24 cellular contexts compared by ENCODE assay signal in the genomic region with DNA sequence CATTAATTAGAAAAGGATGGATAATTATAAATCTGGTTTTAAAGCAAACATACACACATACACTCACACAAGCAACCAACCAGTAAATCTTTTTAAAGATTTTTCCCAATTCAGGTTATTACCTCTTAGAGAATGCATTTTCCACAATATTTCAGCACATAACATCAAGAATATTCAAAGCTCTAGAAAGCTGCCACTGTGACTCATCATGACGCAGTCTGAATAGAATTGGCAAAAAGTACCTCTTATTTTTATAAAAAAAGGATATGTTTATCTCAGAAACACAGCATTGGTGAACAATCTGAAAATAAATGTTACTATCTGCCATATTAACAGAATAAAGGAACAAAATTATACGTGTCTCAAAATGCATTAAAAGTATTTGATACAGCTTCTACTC. TPM values are rescaled to one million over a fixed set of nuclear protein-coding genes. Genes with fewer than 3 reads are reported as not detected.
DNase-seq lines count a peak whose midpoint lies in the region; ATAC-seq and TF ChIP-seq lines count a peak whose summit lies in the region.
"Had no signal": no experiment of that assay in that cellular context is flagged by ENCODE, and none has a peak within 500 bp of the region (broad histone marks: within the 10 kb centered on the region; RNA-seq: fewer than 3 reads in every experiment).

No MANE protein-coding gene starts in this region.

- no peak for TF ChIP-seq CTCF in SK-N-SH (IDR thresholded peaks at IDR 0.05)
- TF ChIP-seq CTCF in WTC11 (IDR thresholded peaks at IDR 0.05) = no peak

- no peaks in the 10 kb centered on the region for H3K9me3 ChIP-seq in SK-N-SH
- H3K9me3 ChIP-seq: MG63, transverse colon had no signal

- 17% methylated on average over 2 of the region's 2 CpGs for WGBS in SK-N-SH (ENCODE audit: low lambda C conversion rate)

- H3K4me1 Mint-ChIP-seq in WTC11 = peaks cover 27% of the 10 kb centered on the region
- H3K4me1 Mint-ChIP-seq: central memory CD8-positive, alpha-beta T cell had no signal

- H3K27me3 ChIP-seq in SK-N-SH (ENCODE audit: insufficient read depth) = 0 out of 2 replicates have a peak, but pooled peaks cover 8% of the 10 kb centered on the region
- H3K27me3 ChIP-seq: MG63, transverse colon had no signal

- H3K27me3 Mint-ChIP-seq in WTC11 (ENCODE audit: low read depth) = no peaks in the 10 kb centered on the region
- H3K27me3 Mint-ChIP-seq: activated naive CD8-positive, alpha-beta T cell treated with anti-CD3 and anti-CD28 coated beads, Interleukin-2, amount 50 U/mL, for 24 hours; central memory CD8-positive, alpha-beta T cell; naive B cell had no signal

- peak overlapping the region in 1 of 2 experiments; percentile 59; a peak in 2 of 4 replicates for H3K27ac ChIP-seq in SK-N-SH (ENCODE audit: low read depth in 2 of 2, low read length in 1 of 2)
- H3K27ac ChIP-seq: transverse colon had no signal

- TF ChIP-seq RAD21 in SK-N-SH (IDR thresholded peaks at IDR 0.05; ENCODE audit: low read length) = no peak

- no peaks in the 10 kb centered on the region for H3K79me2 ChIP-seq in SK-N-SH (ENCODE audit: insufficient read depth)

- no peak overlapping the region for H3K4me2 ChIP-seq in SK-N-SH

- no peaks in the 10 kb centered on the region for H4K20me1 ChIP-seq in SK-N-SH (ENCODE audit: insufficient read depth)

- DNase-seq in GM03348 (ENCODE audit: low spot score) = peak; percentile 27
- DNase-seq in SK-N-SH = no peak
- DNase-seq in dermis blood vessel endothelial cell = peak; percentile 27
- DNase-seq in myocyte (ENCODE audit: low read depth) = peak; percentile 13
- no peak for DNase-seq in WTC11 (ENCODE audit: low spot score)
- DNase-seq in C1 segment of cervical spinal cord (lab: John Stamatoyannopoulos, UW) = no peak
- DNase-seq in activated naive CD4-positive, alpha-beta T cell treated with anti-CD3 and anti-CD28 coated beads, Interleukin-2, amount 50 U/mL, for 16 hours = no peak
- DNase-seq: activated CD4-positive, alpha-beta T cell treated with anti-CD3 and anti-CD28 coated beads for 4 hours; activated naive CD8-positive, alpha-beta T cell treated with anti-CD3 and anti-CD28 coated beads, Interleukin-2, amount 50 U/mL, for 24 hours; DND-41; effector memory CD4-positive, alpha-beta T cell; foreskin melanocyte; GOT3; hippocampal formation; MG63; naive B cell; NCI-H1694; stimulated activated naive CD4-positive, alpha-beta T cell treated with Interleukin-2 at 50 U/mL for 16 hours; transverse colon had no signal

- no peak for ATAC-seq in WTC11
- no peak for ATAC-seq in HG02870 (IDR thresholded peaks at IDR 0.05; ENCODE audit: unreplicated experiment)
- ATAC-seq: activated naive CD8-positive, alpha-beta T cell treated with anti-CD3 and anti-CD28 coated beads, Interleukin-2, amount 50 U/mL, for 24 hours; HepG2; sciatic nerve had no signal

- H3K4me1 ChIP-seq in SK-N-SH (ENCODE audit: control insufficient read depth in 1 of 2, insufficient read depth in 2 of 2, low read depth in 1 of 2, low read length in 1 of 2) = no peaks in the 10 kb centered on the region

- no peaks in the 10 kb centered on the region for H3K9me2 ChIP-seq in SK-N-SH

- CTCF ChIA-PET in SK-N-SH (lab: Yijun Ruan, JAX) (interaction anchor here (1.1 to 1.2 kb wide), 2 partner anchors 8 to 137 kb away, joined by 3 to 4 read pairs; no protein-coding TSS in a partner anchor), WTC11 (lab: Charles Lee) (interaction anchor here (0.6 kb wide), 1 partner anchor 74 kb away, joined by 5 read pairs; no protein-coding TSS in a partner anchor)

- H3K9ac ChIP-seq in SK-N-SH = no peak overlapping the region

- POLR2A ChIA-PET in SK-N-SH (lab: Yijun Ruan, JAX) (no interaction called here), WTC11 (lab: Charles Lee) (no interaction called here)

- H3K27ac Mint-ChIP-seq in WTC11 = no peak overlapping the region
- H3K27ac Mint-ChIP-seq: activated naive CD8-positive, alpha-beta T cell treated with anti-CD3 and anti-CD28 coated beads, Interleukin-2, amount 50 U/mL, for 24 hours; naive B cell had no signal

- no peaks in the 10 kb centered on the region for H3K9me3 Mint-ChIP-seq in WTC11
- H3K9me3 Mint-ChIP-seq: activated naive CD8-positive, alpha-beta T cell treated with anti-CD3 and anti-CD28 coated beads, Interleukin-2, amount 50 U/mL, for 24 hours; central memory CD8-positive, alpha-beta T cell had no signal

- H3K4me3 ChIP-seq in SK-N-SH (ENCODE audit: low read depth in 2 of 2, low read length in 1 of 2) = no peak overlapping the region
- H3K4me3 ChIP-seq: lung, MG63, transverse colon had no signal

- no peaks in the 10 kb centered on the region for H3K36me3 Mint-ChIP-seq in WTC11
- H3K36me3 Mint-ChIP-seq: naive B cell had no signal

- H3F3A ChIP-seq in SK-N-SH (replicated peaks; ENCODE audit: insufficient read depth) = no peaks in the 10 kb centered on the region

- H2AFZ ChIP-seq in SK-N-SH (ENCODE audit: low read depth) = no peak overlapping the region

- TF ChIP-seq EP300 in SK-N-SH (IDR thresholded peaks at IDR 0.05; ENCODE audit: borderline replicate concordance in 1 of 2, low read depth in 1 of 2, low read length in 1 of 2) = no peak

- H3K36me3 ChIP-seq in SK-N-SH (replicated peaks in 1 of 2; ENCODE audit: control insufficient read depth in 1 of 2, insufficient read depth in 2 of 2, low read length in 1 of 2) = no peaks in the 10 kb centered on the region
- H3K36me3 ChIP-seq: MG63, transverse colon had no signal

- no peak overlapping the region for H3K4me3 Mint-ChIP-seq in WTC11
- H3K4me3 Mint-ChIP-seq: activated naive CD8-positive, alpha-beta T cell treated with anti-CD3 and anti-CD28 coated beads, Interleukin-2, amount 50 U/mL, for 24 hours; central memory CD8-positive, alpha-beta T cell; naive B cell had no signal

TF ChIP-seq in SK-N-SH, 30 proteins besides CTCF, POLR2A, EP300 and RAD21 (continues in another document):
- TF ChIP-seq EZH2phosphoT487 (IDR thresholded peaks at IDR 0.05; ENCODE audit: borderline replicate concordance, low read depth) = no peak
- TF ChIP-seq, protein P1, sequence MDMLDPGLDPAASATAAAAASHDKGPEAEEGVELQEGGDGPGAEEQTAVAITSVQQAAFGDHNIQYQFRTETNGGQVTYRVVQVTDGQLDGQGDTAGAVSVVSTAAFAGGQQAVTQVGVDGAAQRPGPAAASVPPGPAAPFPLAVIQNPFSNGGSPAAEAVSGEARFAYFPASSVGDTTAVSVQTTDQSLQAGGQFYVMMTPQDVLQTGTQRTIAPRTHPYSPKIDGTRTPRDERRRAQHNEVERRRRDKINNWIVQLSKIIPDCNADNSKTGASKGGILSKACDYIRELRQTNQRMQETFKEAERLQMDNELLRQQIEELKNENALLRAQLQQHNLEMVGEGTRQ (IDR thresholded peaks at IDR 0.05; ENCODE audit: borderline replicate concordance, low read depth, low read length) = no peak
- peak; percentile 52 for TF ChIP-seq JUND (IDR thresholded peaks at IDR 0.05)
- TF ChIP-seq, protein P2, sequence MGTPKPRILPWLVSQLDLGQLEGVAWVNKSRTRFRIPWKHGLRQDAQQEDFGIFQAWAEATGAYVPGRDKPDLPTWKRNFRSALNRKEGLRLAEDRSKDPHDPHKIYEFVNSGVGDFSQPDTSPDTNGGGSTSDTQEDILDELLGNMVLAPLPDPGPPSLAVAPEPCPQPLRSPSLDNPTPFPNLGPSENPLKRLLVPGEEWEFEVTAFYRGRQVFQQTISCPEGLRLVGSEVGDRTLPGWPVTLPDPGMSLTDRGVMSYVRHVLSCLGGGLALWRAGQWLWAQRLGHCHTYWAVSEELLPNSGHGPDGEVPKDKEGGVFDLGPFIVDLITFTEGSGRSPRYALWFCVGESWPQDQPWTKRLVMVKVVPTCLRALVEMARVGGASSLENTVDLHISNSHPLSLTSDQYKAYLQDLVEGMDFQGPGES (IDR thresholded peaks at IDR 0.05; ENCODE audit: low read depth, low read length) = no peak
- TF ChIP-seq GABPA (IDR thresholded peaks at IDR 0.05; ENCODE audit: low read depth) = no peak
- no peak for TF ChIP-seq ELF1 (IDR thresholded peaks at IDR 0.05)
- TF ChIP-seq TEAD4 (IDR thresholded peaks at IDR 0.05; ENCODE audit: borderline replicate concordance, insufficient read depth) = no peak
- TF ChIP-seq FOSL2 (IDR thresholded peaks at IDR 0.05; ENCODE audit: borderline replicate concordance, low read depth) = peak; percentile 69; the same call in 1 of the 2 replicates

TF ChIP-seq in WTC11, 78 proteins besides CTCF, POLR2A, EP300 and RAD21:
- TF ChIP-seq RORB (CRISPR knock-in tag; IDR thresholded peaks at IDR 0.05) = no peak
- TF ChIP-seq, protein P3, sequence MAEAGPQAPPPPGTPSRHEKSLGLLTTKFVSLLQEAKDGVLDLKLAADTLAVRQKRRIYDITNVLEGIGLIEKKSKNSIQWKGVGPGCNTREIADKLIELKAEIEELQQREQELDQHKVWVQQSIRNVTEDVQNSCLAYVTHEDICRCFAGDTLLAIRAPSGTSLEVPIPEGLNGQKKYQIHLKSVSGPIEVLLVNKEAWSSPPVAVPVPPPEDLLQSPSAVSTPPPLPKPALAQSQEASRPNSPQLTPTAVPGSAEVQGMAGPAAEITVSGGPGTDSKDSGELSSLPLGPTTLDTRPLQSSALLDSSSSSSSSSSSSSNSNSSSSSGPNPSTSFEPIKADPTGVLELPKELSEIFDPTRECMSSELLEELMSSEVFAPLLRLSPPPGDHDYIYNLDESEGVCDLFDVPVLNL (CRISPR knock-in tag; IDR thresholded peaks at IDR 0.05; ENCODE audit: borderline replicate concordance, low read depth) = no peak

RNA-seq across cellular contexts. Expression of a gene that starts 41.3 kb away (rescaled TPM):
- 13.2 and 15.7 TPM in 2 replicates for polyA plus RNA-seq in SK-N-SH (2012; rRNA removed)
- polyA plus RNA-seq in SK-N-SH (2012; cell fraction: cytosol; rRNA removed) = 15.5 and 15.9 TPM in 2 replicates
- polyA plus RNA-seq in SK-N-SH (2012; cell fraction: nucleus; rRNA removed) = 18.7 and 34.4 TPM in 2 replicates
- total RNA-seq in dermis blood vessel endothelial cell (94.6 and 183 TPM in 2 replicates), myocyte (106 and 114 TPM in 2 replicates), WTC11 (2021) (163 to 177 TPM (median 175 TPM) in 3 replicates)
- polyA plus RNA-seq in myocyte (2012) = 31.9 TPM

Comparison
In these comparisons a context has a peak if more than half of its experiments do, and no peak if none do; other contexts are left out.
1. DNase-seq: peak in GM03348 (single experiment), dermis blood vessel endothelial cell (single experiment) and myocyte (single experiment); none in SK-N-SH (single experiment), WTC11 (single experiment), C1 segment of cervical spinal cord (0 of 14) and activated naive CD4-positive, alpha-beta T cell treated with anti-CD3 and anti-CD28 coated beads, Interleukin-2, amount 50 U/mL, for 16 hours (single experiment).